Comparison of ENCODE assay signal across 12 cellular contexts in genomic region chr9:6215562-6215961, GRCh38. TPM values are rescaled to one million over a fixed set of nuclear protein-coding genes. Genes with fewer than 3 reads are reported as not detected.
DNase-seq lines count a peak whose midpoint lies in the region; ATAC-seq, FAIRE-seq and TF ChIP-seq lines count a peak whose summit lies in the region.
"Had no signal": no experiment of that assay in that cellular context is flagged by ENCODE, and none has a peak within 500 bp of the region (broad histone marks: within the 10 kb centered on the region; RNA-seq: fewer than 3 reads in every experiment).

Gene IL33 (plus strand): TSS chr9:6215807. CDS start chr9:6241695, 25,888 bp downstream.

- TF ChIP-seq CTCF in fibroblast of mammary gland (conservative IDR thresholded peaks at IDR 0.05; ENCODE audit: control insufficient read depth, insufficient read depth, low read depth, low read length): no peak
- TF ChIP-seq CTCF in upper lobe of left lung (IDR thresholded peaks at IDR 0.05): no peak

- FAIRE-seq in GM12891 (lab: Jason Lieb, UNC): no peak
- FAIRE-seq: A549, astrocyte had no signal

- H3K9me3 ChIP-seq in upper lobe of left lung: peaks cover 0 to 6% (median 3%) of the 10 kb centered on the region in 4 donors

- no peaks in the 10 kb centered on the region for H3K36me3 ChIP-seq in upper lobe of left lung

- TF ChIP-seq EP300 in upper lobe of left lung (IDR thresholded peaks at IDR 0.05): no peak

- DNase-seq in NCI-H345 (lab: John Stamatoyannopoulos, UW) (peak; percentile 26), NCI-H345 treated with DMSO at 0.1 percent for 48 hours (lab: John Stamatoyannopoulos, UW; ENCODE audit: unreplicated experiment) (no peak), fibroblast of mammary gland (ENCODE audit: low read depth) (peak; percentile 46), myocyte (ENCODE audit: low read depth) (peak; percentile 35), upper lobe of left lung (no peak), middle frontal gyrus (ENCODE audit: extremely low spot score, low spot score) (no peak), dedifferentiated amniotic fluid mesenchymal stem cell (ENCODE audit: extremely low spot score) (no peak), GM12891 (ENCODE audit: insufficient read length, low spot score) (no peak)
- DNase-seq: activated CD4-positive, alpha-beta T cell treated with anti-CD3 and anti-CD28 coated beads for 48 hours had no signal

- peak within 1 kb of the TSS in 3 of 4 donors; percentile 23 to 73 (median 29) for H3K27ac ChIP-seq in upper lobe of left lung
- H3K27ac ChIP-seq: A549 had no signal

- H3K4me1 ChIP-seq in upper lobe of left lung: peaks cover 0 to 9% (median 4%) of the 10 kb centered on the region in 4 donors

- TF ChIP-seq POLR2A in upper lobe of left lung (IDR thresholded peaks at IDR 0.05) (no peak), GM12891 (IDR thresholded peaks at IDR 0.05; ENCODE audit: low read depth, low read length) (no peak)

- no peak within 1 kb of the TSS for H3K4me3 ChIP-seq in fibroblast of mammary gland (ENCODE audit: control insufficient read depth, low read depth, low read length)
- H3K4me3 ChIP-seq in upper lobe of left lung: peak within 1 kb of the TSS in 3 of 4 donors; percentile 18 to 45 (median 30)
- H3K4me3 ChIP-seq: A549 had no signal

- 42 to 54% methylated on average over 3 of the region's 3 CpGs for WGBS in upper lobe of left lung, 2 donors

- no peaks in the 10 kb centered on the region for H3K27me3 ChIP-seq in upper lobe of left lung

- peak in 1 of 2 donors; percentile 65 for ATAC-seq in upper lobe of left lung (ENCODE audit: low FRiP score in 2 of 2)
- ATAC-seq: A549, Panc1 had no signal

TF ChIP-seq in GM12891, 5 proteins besides CTCF, POLR2A, EP300 and RAD21:
- TF ChIP-seq PAX5 (IDR thresholded peaks at IDR 0.05; ENCODE audit: insufficient read depth, low read length, severe bottlenecking): no peak
- no peak for TF ChIP-seq POLR2AphosphoS5 (IDR thresholded peaks at IDR 0.05; ENCODE audit: low read depth, low read length)
- no peak for TF ChIP-seq POU2F2 (IDR thresholded peaks at IDR 0.05; ENCODE audit: low read depth, low read length)
- no peak for TF ChIP-seq TAF1 (IDR thresholded peaks at IDR 0.05; ENCODE audit: low read depth, low read length)
TF ChIP-seq in GM12891: peak in this region for 0.

RNA-seq across cellular contexts. Expression of gene IL33, which starts in this region (rescaled TPM):
- total RNA-seq in myocyte (0.10 TPM in 1 of 2 replicates, not detected in the other), upper lobe of left lung (10 to 100 TPM in 5 of 6 donors, 1 to 10 TPM in 1; 4.2 to 60.6 (median 19.3) TPM)
- polyA plus RNA-seq in myocyte (2012): not detected
- not detected for polyA plus RNA-seq in GM12891 (2012; ENCODE audit: low read depth, missing spikeins)
- total RNA-seq: astrocyte had no signal

Comparison
In these comparisons a context has a peak if more than half of its experiments do, and no peak if none do; other contexts are left out.
1. DNase-seq: peak in NCI-H345 (single experiment) and fibroblast of mammary gland (single experiment); none in NCI-H345 treated with DMSO at 0.1 percent for 48 hours (single experiment), upper lobe of left lung (0 of 2), middle frontal gyrus (single experiment), dedifferentiated amniotic fluid mesenchymal stem cell (single experiment) and GM12891 (single experiment).
2. Peak in DNase-seq in myocyte; RNA of the gene not detected or under 1 TPM.